Comparison of ENCODE assay signal across 32 cellular contexts in genomic region chr19:1281895-1282287, GRCh38. TPM values are rescaled to one million over a fixed set of nuclear protein-coding genes. Genes with fewer than 3 reads are reported as not detected.
"Had no signal": no experiment of that assay in that cellular context is flagged by ENCODE, and none has a peak within 500 bp of the region (broad histone marks: within the 10 kb centered on the region; RNA-seq: fewer than 3 reads in every experiment).

No MANE protein-coding gene starts in this region.

- H3K9me3 Mint-ChIP-seq: nephron progenitor cell, T-cell had no signal

- H3K27me3 ChIP-seq: testis had no signal

- H3K4me1 ChIP-seq: ascending aorta had no signal

- H3K9me3 ChIP-seq: ascending aorta, heart left ventricle, right atrium auricular region, testis, transverse colon had no signal

- H3K27ac Mint-ChIP-seq: activated CD8-positive, alpha-beta memory T cell treated with anti-CD3 and anti-CD28 coated beads, Interleukin-2, amount 10 ng/mL, durations not matched to agents 7 days and 5 days; activated CD8-positive, alpha-beta T cell treated with anti-CD3 and anti-CD28 coated beads, Interleukin-2, amount 10 ng/mL, durations not matched to agents 7 days and 5 days; activated naive CD8-positive, alpha-beta T cell; nephron progenitor cell; T-cell had no signal

- ATAC-seq: activated CD4-positive, CD25-positive, alpha-beta regulatory T cell treated with anti-CD3 and anti-CD28 coated beads, Interleukin-2, amount 50 U/mL, for 24 hours; activated CD8-positive, alpha-beta memory T cell treated with anti-CD3 and anti-CD28 coated beads, Interleukin-2, amount 10 ng/mL, durations not matched to agents 7 days and 5 days; activated CD8-positive, alpha-beta T cell treated with anti-CD3 and anti-CD28 coated beads, Interleukin-2, amount 10 ng/mL, durations not matched to agents 7 days and 5 days; esophagus mucosa; heart left ventricle; left colon; T-cell had no signal

- FAIRE-seq: kidney, TTC549 had no signal

- DNase-seq: activated CD4-positive, alpha-beta T cell treated with anti-CD3 and anti-CD28 coated beads, Interleukin-2, amount 50 U/mL, for 1 hour; activated CD8-positive, alpha-beta memory T cell treated with anti-CD3 and anti-CD28 coated beads, Interleukin-2, amount 10 ng/mL, durations not matched to agents 7 days and 5 days; activated CD8-positive, alpha-beta T cell treated with anti-CD3 and anti-CD28 coated beads, Interleukin-2, amount 10 ng/mL, durations not matched to agents 7 days and 5 days; activated gamma-delta T cell; activated T-cell treated with anti-CD3 and anti-CD28 coated beads for 4 hours; caudate nucleus; cortex of kidney; foreskin fibroblast; heart left ventricle; hypothalamus; immature natural killer cell; left colon; mammary epithelial cell; nephron progenitor cell; occipital lobe; stimulated activated CD4-positive, alpha-beta T cell treated with anti-CD3 and anti-CD28 coated beads, Interleukin-1b, Interleukin-23, amount 100 ng/mL, for 48 hours; stimulated activated CD4-positive, alpha-beta T cell treated with anti-CD3 and anti-CD28 coated beads, Interleukin-4, amount 100 ng/mL, for 4 hours; stimulated activated CD8-positive, alpha-beta memory T cell treated with anti-CD3 and anti-CD28 coated beads, Interleukin-4, amount 100 ng/mL, for 48 hours; stimulated activated naive CD4-positive, alpha-beta T cell; T-cell; T-helper 9 cell; testis; transverse colon; WERI-Rb-1 had no signal

- H3K36me3 ChIP-seq: transverse colon had no signal

- H3K4me2 ChIP-seq: smooth muscle cell had no signal

- H3K4me3 Mint-ChIP-seq: activated CD8-positive, alpha-beta memory T cell treated with anti-CD3 and anti-CD28 coated beads, Interleukin-2, amount 10 ng/mL, durations not matched to agents 7 days and 5 days; activated CD8-positive, alpha-beta T cell treated with anti-CD3 and anti-CD28 coated beads, Interleukin-2, amount 10 ng/mL, durations not matched to agents 7 days and 5 days; activated naive CD8-positive, alpha-beta T cell; immature natural killer cell; nephron progenitor cell; T-cell had no signal

- H3K27ac ChIP-seq: ascending aorta, heart left ventricle, right atrium auricular region, testis, transverse colon, WERI-Rb-1 had no signal

- H3K4me3 ChIP-seq: ascending aorta, heart left ventricle, right atrium auricular region, smooth muscle cell, testis, transverse colon had no signal

RNA-seq across cellular contexts. Expression of gene EFNA2, which starts 3.8 kb away (rescaled TPM):
- total RNA-seq: activated CD8-positive, alpha-beta memory T cell treated with anti-CD3 and anti-CD28 coated beads, Interleukin-2, amount 10 ng/mL, durations not matched to agents 7 days and 5 days; activated CD8-positive, alpha-beta T cell treated with anti-CD3 and anti-CD28 coated beads, Interleukin-2, amount 10 ng/mL, durations not matched to agents 7 days and 5 days; ascending aorta; heart left ventricle; kidney; right atrium auricular region had no signal
- polyA plus RNA-seq: heart left ventricle, immature natural killer cell, mammary epithelial cell had no signal
